In the genomic region with DNA sequence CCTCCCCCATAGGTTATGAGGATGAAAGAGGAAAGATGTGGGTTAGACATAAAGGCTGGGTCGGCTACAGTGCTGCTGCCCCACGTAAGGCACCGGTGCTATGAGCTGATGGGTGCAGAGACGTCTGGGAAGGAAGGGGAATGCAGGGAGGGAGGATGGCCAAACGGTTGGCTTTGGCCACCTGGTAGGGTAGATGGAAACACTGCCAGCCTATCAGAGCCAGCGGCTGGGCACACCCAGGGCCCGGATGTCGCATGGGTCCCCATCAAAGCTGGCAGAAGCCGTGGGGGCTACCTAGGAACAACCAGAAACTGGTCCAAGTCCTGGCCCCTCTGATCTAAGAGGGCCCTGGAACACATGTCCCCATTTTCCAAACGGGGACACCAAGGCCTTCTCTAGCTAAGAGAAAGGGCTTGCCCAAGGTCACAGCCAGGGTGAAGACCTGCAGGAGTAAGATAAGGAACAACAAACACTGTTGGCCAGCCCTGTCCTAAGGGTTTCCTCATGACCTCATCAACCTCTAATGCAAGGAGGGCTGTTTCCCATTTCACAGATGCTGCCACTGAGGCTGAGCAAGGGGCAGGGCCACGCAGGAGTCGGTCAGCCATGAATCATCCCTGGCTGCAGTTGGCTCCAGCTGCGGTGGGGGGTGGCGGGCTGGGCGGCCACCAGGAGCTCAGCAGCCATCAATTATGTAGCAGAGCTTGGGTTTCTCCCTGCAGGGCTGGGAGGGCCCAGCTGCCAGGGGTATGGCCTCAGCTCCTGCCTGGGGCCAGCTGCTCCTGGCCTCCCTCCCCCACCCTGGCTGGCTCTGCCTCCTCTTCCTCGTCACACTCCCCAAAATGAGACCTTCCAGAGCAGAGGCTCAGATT, we compare ENCODE assay signal across 1 cellular context.
TF ChIP-seq lines count a peak whose summit lies in the region.

No MANE protein-coding gene starts in this region.

TF ChIP-seq in K562, 482 proteins besides CTCF, POLR2A, EP300 and RAD21 (continued from another document and continues in another):
- TF ChIP-seq, protein P1, sequence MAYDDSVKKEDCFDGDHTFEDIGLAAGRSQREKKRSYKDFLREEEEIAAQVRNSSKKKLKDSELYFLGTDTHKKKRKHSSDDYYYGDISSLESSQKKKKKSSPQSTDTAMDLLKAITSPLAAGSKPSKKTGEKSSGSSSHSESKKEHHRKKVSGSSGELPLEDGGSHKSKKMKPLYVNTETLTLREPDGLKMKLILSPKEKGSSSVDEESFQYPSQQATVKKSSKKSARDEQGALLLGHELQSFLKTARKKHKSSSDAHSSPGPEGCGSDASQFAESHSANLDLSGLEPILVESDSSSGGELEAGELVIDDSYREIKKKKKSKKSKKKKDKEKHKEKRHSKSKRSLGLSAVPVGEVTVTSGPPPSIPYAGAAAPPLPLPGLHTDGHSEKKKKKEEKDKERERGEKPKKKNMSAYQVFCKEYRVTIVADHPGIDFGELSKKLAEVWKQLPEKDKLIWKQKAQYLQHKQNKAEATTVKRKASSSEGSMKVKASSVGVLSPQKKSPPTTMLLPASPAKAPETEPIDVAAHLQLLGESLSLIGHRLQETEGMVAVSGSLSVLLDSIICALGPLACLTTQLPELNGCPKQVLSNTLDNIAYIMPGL (CRISPR knock-in tag; IDR thresholded peaks at IDR 0.05) = no peak
- TF ChIP-seq, protein P2, sequence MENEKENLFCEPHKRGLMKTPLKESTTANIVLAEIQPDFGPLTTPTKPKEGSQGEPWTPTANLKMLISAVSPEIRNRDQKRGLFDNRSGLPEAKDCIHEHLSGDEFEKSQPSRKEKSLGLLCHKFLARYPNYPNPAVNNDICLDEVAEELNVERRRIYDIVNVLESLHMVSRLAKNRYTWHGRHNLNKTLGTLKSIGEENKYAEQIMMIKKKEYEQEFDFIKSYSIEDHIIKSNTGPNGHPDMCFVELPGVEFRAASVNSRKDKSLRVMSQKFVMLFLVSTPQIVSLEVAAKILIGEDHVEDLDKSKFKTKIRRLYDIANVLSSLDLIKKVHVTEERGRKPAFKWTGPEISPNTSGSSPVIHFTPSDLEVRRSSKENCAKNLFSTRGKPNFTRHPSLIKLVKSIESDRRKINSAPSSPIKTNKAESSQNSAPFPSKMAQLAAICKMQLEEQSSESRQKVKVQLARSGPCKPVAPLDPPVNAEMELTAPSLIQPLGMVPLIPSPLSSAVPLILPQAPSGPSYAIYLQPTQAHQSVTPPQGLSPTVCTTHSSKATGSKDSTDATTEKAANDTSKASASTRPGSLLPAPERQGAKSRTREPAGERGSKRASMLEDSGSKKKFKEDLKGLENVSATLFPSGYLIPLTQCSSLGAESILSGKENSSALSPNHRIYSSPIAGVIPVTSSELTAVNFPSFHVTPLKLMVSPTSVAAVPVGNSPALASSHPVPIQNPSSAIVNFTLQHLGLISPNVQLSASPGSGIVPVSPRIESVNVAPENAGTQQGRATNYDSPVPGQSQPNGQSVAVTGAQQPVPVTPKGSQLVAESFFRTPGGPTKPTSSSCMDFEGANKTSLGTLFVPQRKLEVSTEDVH (IDR thresholded peaks at IDR 0.05; ENCODE audit: low read depth, partially characterized antibody) = no peak
- no peak for TF ChIP-seq KHSRP (IDR thresholded peaks at IDR 0.05)
- TF ChIP-seq, protein P3, sequence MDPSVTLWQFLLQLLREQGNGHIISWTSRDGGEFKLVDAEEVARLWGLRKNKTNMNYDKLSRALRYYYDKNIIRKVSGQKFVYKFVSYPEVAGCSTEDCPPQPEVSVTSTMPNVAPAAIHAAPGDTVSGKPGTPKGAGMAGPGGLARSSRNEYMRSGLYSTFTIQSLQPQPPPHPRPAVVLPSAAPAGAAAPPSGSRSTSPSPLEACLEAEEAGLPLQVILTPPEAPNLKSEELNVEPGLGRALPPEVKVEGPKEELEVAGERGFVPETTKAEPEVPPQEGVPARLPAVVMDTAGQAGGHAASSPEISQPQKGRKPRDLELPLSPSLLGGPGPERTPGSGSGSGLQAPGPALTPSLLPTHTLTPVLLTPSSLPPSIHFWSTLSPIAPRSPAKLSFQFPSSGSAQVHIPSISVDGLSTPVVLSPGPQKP (CRISPR knock-in tag; IDR thresholded peaks at IDR 0.05) = no peak
- peak; percentile 90 for TF ChIP-seq MTA3 (IDR thresholded peaks at IDR 0.05; ENCODE audit: borderline replicate concordance)
- no peak for TF ChIP-seq ZBTB8A (IDR thresholded peaks at IDR 0.05; ENCODE audit: partially characterized antibody)
- TF ChIP-seq TRIM24 (IDR thresholded peaks at IDR 0.05) = peak; percentile 58 to 73; a peak in 3 of 4 replicates
- TF ChIP-seq, protein P4, sequence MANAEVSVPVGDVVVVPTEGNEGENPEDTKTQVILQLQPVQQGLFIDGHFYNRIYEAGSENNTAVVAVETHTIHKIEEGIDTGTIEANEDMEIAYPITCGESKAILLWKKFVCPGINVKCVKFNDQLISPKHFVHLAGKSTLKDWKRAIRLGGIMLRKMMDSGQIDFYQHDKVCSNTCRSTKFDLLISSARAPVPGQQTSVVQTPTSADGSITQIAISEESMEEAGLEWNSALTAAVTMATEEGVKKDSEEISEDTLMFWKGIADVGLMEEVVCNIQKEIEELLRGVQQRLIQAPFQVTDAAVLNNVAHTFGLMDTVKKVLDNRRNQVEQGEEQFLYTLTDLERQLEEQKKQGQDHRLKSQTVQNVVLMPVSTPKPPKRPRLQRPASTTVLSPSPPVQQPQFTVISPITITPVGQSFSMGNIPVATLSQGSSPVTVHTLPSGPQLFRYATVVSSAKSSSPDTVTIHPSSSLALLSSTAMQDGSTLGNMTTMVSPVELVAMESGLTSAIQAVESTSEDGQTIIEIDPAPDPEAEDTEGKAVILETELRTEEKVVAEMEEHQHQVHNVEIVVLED (CRISPR knock-in tag; IDR thresholded peaks at IDR 0.05) = no peak
- no peak for TF ChIP-seq FOXA1 (IDR thresholded peaks at IDR 0.05; ENCODE audit: borderline replicate concordance)
- no peak for TF ChIP-seq FOXK1 (CRISPR knock-in tag; IDR thresholded peaks at IDR 0.05; ENCODE audit: borderline replicate concordance)
- TF ChIP-seq, protein P5, sequence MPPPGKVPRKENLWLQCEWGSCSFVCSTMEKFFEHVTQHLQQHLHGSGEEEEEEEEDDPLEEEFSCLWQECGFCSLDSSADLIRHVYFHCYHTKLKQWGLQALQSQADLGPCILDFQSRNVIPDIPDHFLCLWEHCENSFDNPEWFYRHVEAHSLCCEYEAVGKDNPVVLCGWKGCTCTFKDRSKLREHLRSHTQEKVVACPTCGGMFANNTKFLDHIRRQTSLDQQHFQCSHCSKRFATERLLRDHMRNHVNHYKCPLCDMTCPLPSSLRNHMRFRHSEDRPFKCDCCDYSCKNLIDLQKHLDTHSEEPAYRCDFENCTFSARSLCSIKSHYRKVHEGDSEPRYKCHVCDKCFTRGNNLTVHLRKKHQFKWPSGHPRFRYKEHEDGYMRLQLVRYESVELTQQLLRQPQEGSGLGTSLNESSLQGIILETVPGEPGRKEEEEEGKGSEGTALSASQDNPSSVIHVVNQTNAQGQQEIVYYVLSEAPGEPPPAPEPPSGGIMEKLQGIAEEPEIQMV (tag; conservative IDR thresholded peaks at IDR 0.05; ENCODE audit: low read depth) = no peak
- TF ChIP-seq, protein P6, sequence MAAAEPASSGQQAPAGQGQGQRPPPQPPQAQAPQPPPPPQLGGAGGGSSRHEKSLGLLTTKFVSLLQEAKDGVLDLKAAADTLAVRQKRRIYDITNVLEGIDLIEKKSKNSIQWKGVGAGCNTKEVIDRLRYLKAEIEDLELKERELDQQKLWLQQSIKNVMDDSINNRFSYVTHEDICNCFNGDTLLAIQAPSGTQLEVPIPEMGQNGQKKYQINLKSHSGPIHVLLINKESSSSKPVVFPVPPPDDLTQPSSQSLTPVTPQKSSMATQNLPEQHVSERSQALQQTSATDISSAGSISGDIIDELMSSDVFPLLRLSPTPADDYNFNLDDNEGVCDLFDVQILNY (CRISPR knock-in tag; IDR thresholded peaks at IDR 0.05) = no peak
- TF ChIP-seq, protein P7, sequence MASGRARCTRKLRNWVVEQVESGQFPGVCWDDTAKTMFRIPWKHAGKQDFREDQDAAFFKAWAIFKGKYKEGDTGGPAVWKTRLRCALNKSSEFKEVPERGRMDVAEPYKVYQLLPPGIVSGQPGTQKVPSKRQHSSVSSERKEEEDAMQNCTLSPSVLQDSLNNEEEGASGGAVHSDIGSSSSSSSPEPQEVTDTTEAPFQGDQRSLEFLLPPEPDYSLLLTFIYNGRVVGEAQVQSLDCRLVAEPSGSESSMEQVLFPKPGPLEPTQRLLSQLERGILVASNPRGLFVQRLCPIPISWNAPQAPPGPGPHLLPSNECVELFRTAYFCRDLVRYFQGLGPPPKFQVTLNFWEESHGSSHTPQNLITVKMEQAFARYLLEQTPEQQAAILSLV (tag; IDR thresholded peaks at IDR 0.05) = no peak
- TF ChIP-seq, protein P8, sequence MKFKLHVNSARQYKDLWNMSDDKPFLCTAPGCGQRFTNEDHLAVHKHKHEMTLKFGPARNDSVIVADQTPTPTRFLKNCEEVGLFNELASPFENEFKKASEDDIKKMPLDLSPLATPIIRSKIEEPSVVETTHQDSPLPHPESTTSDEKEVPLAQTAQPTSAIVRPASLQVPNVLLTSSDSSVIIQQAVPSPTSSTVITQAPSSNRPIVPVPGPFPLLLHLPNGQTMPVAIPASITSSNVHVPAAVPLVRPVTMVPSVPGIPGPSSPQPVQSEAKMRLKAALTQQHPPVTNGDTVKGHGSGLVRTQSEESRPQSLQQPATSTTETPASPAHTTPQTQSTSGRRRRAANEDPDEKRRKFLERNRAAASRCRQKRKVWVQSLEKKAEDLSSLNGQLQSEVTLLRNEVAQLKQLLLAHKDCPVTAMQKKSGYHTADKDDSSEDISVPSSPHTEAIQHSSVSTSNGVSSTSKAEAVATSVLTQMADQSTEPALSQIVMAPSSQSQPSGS (CRISPR knock-in tag; IDR thresholded peaks at IDR 0.05) = peak; percentile 87
- peak; percentile 47; the same call in 1 of the 2 replicates for TF ChIP-seq ZBTB7A (IDR thresholded peaks at IDR 0.05; ENCODE audit: borderline replicate concordance, control insufficient read depth, low read depth, low read length)
- TF ChIP-seq, protein P9, sequence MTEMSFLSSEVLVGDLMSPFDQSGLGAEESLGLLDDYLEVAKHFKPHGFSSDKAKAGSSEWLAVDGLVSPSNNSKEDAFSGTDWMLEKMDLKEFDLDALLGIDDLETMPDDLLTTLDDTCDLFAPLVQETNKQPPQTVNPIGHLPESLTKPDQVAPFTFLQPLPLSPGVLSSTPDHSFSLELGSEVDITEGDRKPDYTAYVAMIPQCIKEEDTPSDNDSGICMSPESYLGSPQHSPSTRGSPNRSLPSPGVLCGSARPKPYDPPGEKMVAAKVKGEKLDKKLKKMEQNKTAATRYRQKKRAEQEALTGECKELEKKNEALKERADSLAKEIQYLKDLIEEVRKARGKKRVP (CRISPR knock-in tag; IDR thresholded peaks at IDR 0.05) = no peak
- no peak for TF ChIP-seq MEF2A (IDR thresholded peaks at IDR 0.05; ENCODE audit: control insufficient read depth, low read depth, low read length)
- no peak for TF ChIP-seq POLR2B (IDR thresholded peaks at IDR 0.05; ENCODE audit: low read depth, partially characterized antibody)
- no peak for TF ChIP-seq SIX5 (IDR thresholded peaks at IDR 0.05; ENCODE audit: borderline replicate concordance in 1 of 2, insufficient read depth in 1 of 2, low read depth in 1 of 2, low read length in 2 of 2)
- 0 out of 2 replicates have a peak, but pooled peaks have one; percentile 4 for TF ChIP-seq KLF16 (IDR thresholded peaks at IDR 0.05)
- TF ChIP-seq, protein P10, sequence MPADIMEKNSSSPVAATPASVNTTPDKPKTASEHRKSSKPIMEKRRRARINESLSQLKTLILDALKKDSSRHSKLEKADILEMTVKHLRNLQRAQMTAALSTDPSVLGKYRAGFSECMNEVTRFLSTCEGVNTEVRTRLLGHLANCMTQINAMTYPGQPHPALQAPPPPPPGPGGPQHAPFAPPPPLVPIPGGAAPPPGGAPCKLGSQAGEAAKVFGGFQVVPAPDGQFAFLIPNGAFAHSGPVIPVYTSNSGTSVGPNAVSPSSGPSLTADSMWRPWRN (IDR thresholded peaks at IDR 0.05; ENCODE audit: low read depth) = no peak
- no peak for TF ChIP-seq HIVEP1 (CRISPR knock-in tag; IDR thresholded peaks at IDR 0.05)
- TF ChIP-seq, protein P11, sequence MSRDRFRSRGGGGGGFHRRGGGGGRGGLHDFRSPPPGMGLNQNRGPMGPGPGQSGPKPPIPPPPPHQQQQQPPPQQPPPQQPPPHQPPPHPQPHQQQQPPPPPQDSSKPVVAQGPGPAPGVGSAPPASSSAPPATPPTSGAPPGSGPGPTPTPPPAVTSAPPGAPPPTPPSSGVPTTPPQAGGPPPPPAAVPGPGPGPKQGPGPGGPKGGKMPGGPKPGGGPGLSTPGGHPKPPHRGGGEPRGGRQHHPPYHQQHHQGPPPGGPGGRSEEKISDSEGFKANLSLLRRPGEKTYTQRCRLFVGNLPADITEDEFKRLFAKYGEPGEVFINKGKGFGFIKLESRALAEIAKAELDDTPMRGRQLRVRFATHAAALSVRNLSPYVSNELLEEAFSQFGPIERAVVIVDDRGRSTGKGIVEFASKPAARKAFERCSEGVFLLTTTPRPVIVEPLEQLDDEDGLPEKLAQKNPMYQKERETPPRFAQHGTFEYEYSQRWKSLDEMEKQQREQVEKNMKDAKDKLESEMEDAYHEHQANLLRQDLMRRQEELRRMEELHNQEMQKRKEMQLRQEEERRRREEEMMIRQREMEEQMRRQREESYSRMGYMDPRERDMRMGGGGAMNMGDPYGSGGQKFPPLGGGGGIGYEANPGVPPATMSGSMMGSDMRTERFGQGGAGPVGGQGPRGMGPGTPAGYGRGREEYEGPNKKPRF (IDR thresholded peaks at IDR 0.05; ENCODE audit: low read depth, low read length) = no peak
- TF ChIP-seq PHF8 (IDR thresholded peaks at IDR 0.05; ENCODE audit: borderline replicate concordance, low read length) = no peak; the same call in 1 of the 2 replicates
- TF ChIP-seq RBM14 (IDR thresholded peaks at IDR 0.05; ENCODE audit: borderline replicate concordance, insufficient read depth, low read depth, low read length) = no peak
- TF ChIP-seq ETS2 (tag; IDR thresholded peaks at IDR 0.05; ENCODE audit: borderline replicate concordance, poor library complexity, severe bottlenecking) = no peak
- no peak for TF ChIP-seq ZNF436 (CRISPR knock-in tag; IDR thresholded peaks at IDR 0.05)
- no peak for TF ChIP-seq ZFP36 (IDR thresholded peaks at IDR 0.05; ENCODE audit: low read depth, low read length, partially characterized antibody)
- TF ChIP-seq RHOXF2B (CRISPR knock-in tag; conservative IDR thresholded peaks at IDR 0.05) = no peak
- TF ChIP-seq EZH2 (IDR thresholded peaks at IDR 0.05; ENCODE audit: borderline replicate concordance, low read depth, low read length) = no peak
- no peak for TF ChIP-seq ZFPM2 (CRISPR knock-in tag; IDR thresholded peaks at IDR 0.05)
- no peak; the same call in 1 of the 2 replicates for TF ChIP-seq NCOA1 (IDR thresholded peaks at IDR 0.05; ENCODE audit: low read depth)
- TF ChIP-seq, protein P12, sequence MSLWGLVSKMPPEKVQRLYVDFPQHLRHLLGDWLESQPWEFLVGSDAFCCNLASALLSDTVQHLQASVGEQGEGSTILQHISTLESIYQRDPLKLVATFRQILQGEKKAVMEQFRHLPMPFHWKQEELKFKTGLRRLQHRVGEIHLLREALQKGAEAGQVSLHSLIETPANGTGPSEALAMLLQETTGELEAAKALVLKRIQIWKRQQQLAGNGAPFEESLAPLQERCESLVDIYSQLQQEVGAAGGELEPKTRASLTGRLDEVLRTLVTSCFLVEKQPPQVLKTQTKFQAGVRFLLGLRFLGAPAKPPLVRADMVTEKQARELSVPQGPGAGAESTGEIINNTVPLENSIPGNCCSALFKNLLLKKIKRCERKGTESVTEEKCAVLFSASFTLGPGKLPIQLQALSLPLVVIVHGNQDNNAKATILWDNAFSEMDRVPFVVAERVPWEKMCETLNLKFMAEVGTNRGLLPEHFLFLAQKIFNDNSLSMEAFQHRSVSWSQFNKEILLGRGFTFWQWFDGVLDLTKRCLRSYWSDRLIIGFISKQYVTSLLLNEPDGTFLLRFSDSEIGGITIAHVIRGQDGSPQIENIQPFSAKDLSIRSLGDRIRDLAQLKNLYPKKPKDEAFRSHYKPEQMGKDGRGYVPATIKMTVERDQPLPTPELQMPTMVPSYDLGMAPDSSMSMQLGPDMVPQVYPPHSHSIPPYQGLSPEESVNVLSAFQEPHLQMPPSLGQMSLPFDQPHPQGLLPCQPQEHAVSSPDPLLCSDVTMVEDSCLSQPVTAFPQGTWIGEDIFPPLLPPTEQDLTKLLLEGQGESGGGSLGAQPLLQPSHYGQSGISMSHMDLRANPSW (CRISPR knock-in tag; IDR thresholded peaks at IDR 0.05) = no peak
